ENCODE assay signal across 1 cellular context in the genomic region with DNA sequence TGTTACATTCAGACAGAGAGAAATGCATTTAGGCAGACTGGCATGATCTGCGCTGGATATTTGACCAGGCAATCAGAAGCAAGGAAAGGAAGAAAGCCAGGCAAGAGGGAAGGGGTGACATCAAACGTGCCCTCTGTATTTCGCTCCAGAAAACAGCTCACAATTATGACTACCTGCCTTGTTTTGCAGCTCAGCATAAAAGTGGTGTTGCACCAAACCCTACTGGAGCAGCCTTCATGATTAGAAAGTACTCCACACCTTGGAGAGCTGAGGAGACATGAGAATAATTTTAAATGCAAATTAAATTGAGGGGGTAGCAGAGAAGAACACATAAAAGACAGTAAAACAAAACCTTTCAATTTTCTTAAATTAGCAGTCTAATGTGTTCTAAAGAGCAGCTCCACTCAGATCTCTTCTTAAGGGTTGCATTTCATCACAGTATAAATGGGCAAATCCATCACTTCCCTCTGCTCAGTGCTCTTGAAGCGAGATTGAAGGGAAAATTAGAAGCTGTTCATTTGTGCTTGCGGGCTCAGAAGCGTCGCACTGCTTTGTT.
TF ChIP-seq lines count a peak whose summit lies in the region.

Gene PHACTR1, plus strand, starts transcription at position 470 of the 556 bp plus-strand sequence.

TF ChIP-seq in A549, 52 proteins besides CTCF, POLR2A, EP300 and RAD21 (continued from another document):
- TF ChIP-seq E2F6 (IDR thresholded peaks at IDR 0.05; ENCODE audit: borderline replicate concordance, low read depth) = no peak
- TF ChIP-seq KDM1A (IDR thresholded peaks at IDR 0.05; ENCODE audit: low read depth) = no peak
- TF ChIP-seq ZFP36 (IDR thresholded peaks at IDR 0.05; ENCODE audit: borderline replicate concordance, partially characterized antibody) = no peak
- no peak for TF ChIP-seq ZC3H11A (IDR thresholded peaks at IDR 0.05)
- TF ChIP-seq PHF8 (IDR thresholded peaks at IDR 0.05; ENCODE audit: borderline replicate concordance, low read depth) = no peak
- TF ChIP-seq MYC (IDR thresholded peaks at IDR 0.05; ENCODE audit: borderline replicate concordance, low read length) = no peak
- no peak for TF ChIP-seq ATOH8 (CRISPR knock-in tag; IDR thresholded peaks at IDR 0.05; ENCODE audit: low read depth)
- no peak for TF ChIP-seq ZSCAN20 (CRISPR knock-in tag; IDR thresholded peaks at IDR 0.05)
- TF ChIP-seq CBX8 (IDR thresholded peaks at IDR 0.05) = no peak
